ENCODE assay signal across 8 cellular contexts in the genomic region with DNA sequence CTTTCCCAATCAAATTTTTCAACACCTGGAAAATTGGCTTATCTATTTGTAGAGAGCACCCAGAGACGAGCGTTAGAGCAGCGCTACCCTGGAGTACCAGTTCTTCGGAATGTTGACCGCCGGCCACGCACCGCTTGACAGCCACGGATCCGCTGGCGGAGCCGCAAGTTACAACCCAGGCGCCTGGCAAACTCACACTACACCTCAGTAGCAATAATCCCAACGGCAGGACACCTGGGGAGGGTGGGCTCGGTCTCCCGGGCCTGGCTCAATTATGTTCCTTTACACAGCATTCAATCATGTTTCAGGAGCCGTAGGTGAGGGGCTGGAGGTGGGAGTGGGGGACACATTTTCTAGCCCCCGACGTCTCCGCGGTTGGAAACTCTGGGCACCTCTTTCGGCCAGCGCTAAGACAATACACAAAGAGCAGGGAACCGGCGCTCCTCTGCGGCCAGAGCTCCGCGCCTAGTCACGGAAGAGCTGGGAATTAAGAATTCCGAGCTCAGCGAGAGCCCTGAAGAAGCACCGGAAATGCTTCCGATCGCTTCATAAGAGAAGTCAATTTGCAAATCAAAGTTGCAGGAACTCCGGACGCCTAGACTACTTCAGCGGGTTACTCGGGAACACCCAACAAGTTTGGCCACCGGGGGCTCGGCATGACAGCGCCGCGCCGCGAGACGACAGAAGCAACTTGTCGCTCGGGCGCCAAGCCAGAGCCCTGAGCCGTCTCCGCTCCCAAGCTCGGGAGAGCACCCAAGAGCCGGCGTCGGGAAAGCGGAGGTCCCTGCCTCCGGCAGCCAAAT. TPM values are rescaled to one million over a fixed set of nuclear protein-coding genes. Genes with fewer than 3 reads are reported as not detected.
DNase-seq lines count a peak whose midpoint lies in the region; ATAC-seq and TF ChIP-seq lines count a peak whose summit lies in the region.

No MANE protein-coding gene starts in this region.

- no peaks in the 10 kb centered on the region for H3K9me3 ChIP-seq in skeletal muscle satellite cell (replicated peaks; ENCODE audit: low read length)

- peak overlapping the region; percentile 95 for H3K4me2 ChIP-seq in skeletal muscle satellite cell (ENCODE audit: low read length)

- peaks cover 23 to 49% (median 38%) of the 10 kb centered on the region in 3 donors for H3K4me1 Mint-ChIP-seq in T-cell
- peaks cover 7% of the 10 kb centered on the region for H3K4me1 Mint-ChIP-seq in central memory CD8-positive, alpha-beta T cell

- H3K9me3 Mint-ChIP-seq in T-cell = no peaks in the 10 kb centered on the region
- no peaks in the 10 kb centered on the region for H3K9me3 Mint-ChIP-seq in central memory CD8-positive, alpha-beta T cell

- H3K9ac ChIP-seq in skeletal muscle satellite cell (ENCODE audit: low read depth, low read length) = peak overlapping the region; percentile 92

- H3K27me3 ChIP-seq in BJ (ENCODE audit: control insufficient read depth, insufficient read depth, low read length) (no peaks in the 10 kb centered on the region), skeletal muscle satellite cell (ENCODE audit: control insufficient read depth, insufficient read depth, low read length) (no peaks in the 10 kb centered on the region)

- TF ChIP-seq CTCF in BJ (IDR thresholded peaks at IDR 0.05; ENCODE audit: insufficient read depth, low read depth, low read length) = no peak

- DNase-seq in BJ (ENCODE audit: low read depth) (no peak), T-cell (peak in 10 of 34 experiments; percentile 2 to 42 (median 19)), iris pigment epithelial cell (ENCODE audit: low read depth) (peak; percentile 72)
- no peak for DNase-seq in Jurkat, Clone E6-1 (ENCODE audit: low read depth, low spot score)
- DNase-seq in central memory CD8-positive, alpha-beta T cell (ENCODE audit: low spot score in 2 of 2) = no peak

- H3K36me3 ChIP-seq in BJ (ENCODE audit: control insufficient read depth, insufficient read depth, low read length) = no peaks in the 10 kb centered on the region
- no peaks in the 10 kb centered on the region for H3K36me3 ChIP-seq in skeletal muscle satellite cell (ENCODE audit: insufficient read depth, low read length)

- no peaks in the 10 kb centered on the region for H3K36me3 Mint-ChIP-seq in T-cell
- H3K36me3 Mint-ChIP-seq in central memory CD8-positive, alpha-beta T cell (ENCODE audit: insufficient read depth) = peaks cover 2% of the 10 kb centered on the region

- CTCF ChIA-PET in BJ (lab: Yijun Ruan, JAX) (interaction anchor here (0.8 to 9.1 kb wide), 9 partner anchors 15 to 125 kb away, joined by 3 to 69 read pairs (median 3); no protein-coding TSS in a partner anchor), T-cell (lab: Charles Lee) (interaction anchor here in 1 of 2 donors (0.7 to 2.8 kb wide), 4 partner anchors 24 to 99 kb away, joined by 3 to 9 read pairs (median 6); no protein-coding TSS in a partner anchor)

- peak; percentile 30 for ATAC-seq in GM19023 (IDR thresholded peaks at IDR 0.05; ENCODE audit: unreplicated experiment)
- peak; percentile 13 to 35 (median 26) for ATAC-seq in T-cell (replicated peaks in 1 of 4)
- ATAC-seq in central memory CD8-positive, alpha-beta T cell (replicated peaks; ENCODE audit: extremely low read depth, poor library complexity, severe bottlenecking) = no peak
- no peak for ATAC-seq in HG03520 (IDR thresholded peaks at IDR 0.05; ENCODE audit: unreplicated experiment)

- H3K27me3 Mint-ChIP-seq in T-cell = peaks cover 44 to 50% of the 10 kb centered on the region in 2 donors
- H3K27me3 Mint-ChIP-seq in central memory CD8-positive, alpha-beta T cell = peaks cover 59% of the 10 kb centered on the region

- POLR2A ChIA-PET in BJ (lab: Charles Lee) (interaction anchor here (1.0 kb wide), 1 partner anchor 39 kb away, joined by 3 read pairs; no protein-coding TSS in a partner anchor), T-cell (lab: Charles Lee) (no interaction called here)

- peak overlapping the region; percentile 82 to 98 (median 93) for H3K4me3 Mint-ChIP-seq in T-cell
- peak overlapping the region; percentile 82 for H3K4me3 Mint-ChIP-seq in central memory CD8-positive, alpha-beta T cell

- H3K4me3 ChIP-seq in BJ (ENCODE audit: low read depth, low read length) (peak overlapping the region; percentile 79), skeletal muscle satellite cell (ENCODE audit: low read length) (peak overlapping the region; percentile 98)
- peak overlapping the region; percentile 87 for H3K4me3 ChIP-seq in Jurkat, Clone E6-1 (ENCODE audit: low read length)

- H3K27ac Mint-ChIP-seq in T-cell = peak overlapping the region; percentile 76 to 89
- H3K27ac Mint-ChIP-seq in central memory CD8-positive, alpha-beta T cell (ENCODE audit: low read depth) = peak overlapping the region; percentile 86

- H3K4me1 ChIP-seq in skeletal muscle satellite cell (ENCODE audit: control insufficient read depth, insufficient read depth, low read length) = peaks cover 5% of the 10 kb centered on the region

RNA-seq across cellular contexts. Expression of gene MB21D2, which starts 1.0 kb away (rescaled TPM):
- polyA plus RNA-seq in BJ (2011; rRNA removed) = 12.3 and 13.3 TPM in 2 replicates
- 20.3 and 27.6 TPM in 2 replicates for polyA minus RNA-seq in BJ (2011; rRNA and poly(A)+ RNA removed)
- polyA plus RNA-seq in Jurkat, Clone E6-1 (2012; ENCODE audit: insufficient read depth, insufficient read length) = 2.1 TPM
- total RNA-seq in T-cell = 1 to 10 TPM; 4.1 to 7.6 (median 5.5) TPM
- total RNA-seq in skeletal muscle satellite cell (2012; rRNA removed) = 7.2 and 7.6 TPM in 2 replicates

Comparison
In these comparisons a context has a peak if more than half of its experiments do, and no peak if none do; other contexts are left out.
1. ATAC-seq: peak in GM19023 (single experiment) and T-cell (4 of 4); none in central memory CD8-positive, alpha-beta T cell (single experiment) and HG03520 (single experiment).
2. Peak in every context shown above with its lines, with median percentiles within 50 percentile points of each other: H3K4me3 ChIP-seq.